8 cellular contexts compared by ENCODE assay signal in the genomic region with DNA sequence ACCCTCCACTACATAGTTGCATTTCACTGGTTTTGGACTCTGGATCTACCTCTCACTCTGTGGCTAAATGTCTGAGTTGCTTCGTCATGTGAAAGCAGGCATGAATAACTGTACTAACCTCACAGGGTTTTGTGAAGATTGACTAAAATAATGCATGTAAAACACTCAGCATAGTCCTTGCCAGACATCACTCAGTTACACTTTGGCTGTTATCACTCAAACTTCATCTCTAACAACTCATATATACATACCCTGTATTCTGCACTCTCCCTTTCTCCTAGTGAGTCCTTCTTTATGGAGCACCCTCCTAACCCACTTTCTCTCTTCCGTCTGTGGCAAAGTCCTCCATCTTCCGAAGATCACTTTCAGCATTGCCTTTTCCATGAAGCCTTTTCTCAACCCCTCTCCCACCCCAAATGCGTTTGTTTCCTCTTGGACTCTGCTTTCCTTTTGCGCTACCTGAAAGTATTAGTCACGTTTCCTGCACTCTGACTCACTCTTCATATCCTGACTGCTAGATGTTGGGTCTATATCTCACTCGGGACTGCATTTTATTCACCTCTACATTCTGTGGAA.
DNase-seq lines count a peak whose midpoint lies in the region; ATAC-seq and TF ChIP-seq lines count a peak whose summit lies in the region.

No MANE protein-coding gene starts in this region.

- no peak overlapping the region for H2AFZ ChIP-seq in osteoblast (ENCODE audit: low read length)

- H3K27me3 ChIP-seq in osteoblast (ENCODE audit: insufficient read depth, low read length): no peaks in the 10 kb centered on the region

- H3K79me2 ChIP-seq in osteoblast (ENCODE audit: insufficient read depth, low read length): peaks cover 88% of the 10 kb centered on the region

- peak; percentile 65 for ATAC-seq in HG03159 (IDR thresholded peaks at IDR 0.05; ENCODE audit: unreplicated experiment)

- H3K4me1 Mint-ChIP-seq in activated T-cell treated with anti-CD3 and anti-CD28 coated beads, Interleukin-2, amount 50 U/mL, for 24 hours (ENCODE audit: low read depth): peaks cover 43% of the 10 kb centered on the region

- peaks cover 3% of the 10 kb centered on the region for H3K9me3 Mint-ChIP-seq in activated T-cell treated with anti-CD3 and anti-CD28 coated beads, Interleukin-2, amount 50 U/mL, for 24 hours

- peaks cover 18% of the 10 kb centered on the region for H3K36me3 Mint-ChIP-seq in activated T-cell treated with anti-CD3 and anti-CD28 coated beads, Interleukin-2, amount 50 U/mL, for 24 hours (ENCODE audit: low read depth)

- peaks cover 45% of the 10 kb centered on the region for H3K4me1 ChIP-seq in osteoblast (ENCODE audit: insufficient read depth, low read length)

- no peak overlapping the region for H3K27ac Mint-ChIP-seq in activated T-cell treated with anti-CD3 and anti-CD28 coated beads, Interleukin-2, amount 50 U/mL, for 24 hours

- DNase-seq in stimulated activated CD4-positive, alpha-beta T cell treated with anti-CD3 and anti-CD28 coated beads, Interleukin-15, amount 100 ng/mL, for 24 hours: peak; percentile 44
- DNase-seq in stimulated activated CD4-positive, alpha-beta T cell treated with anti-CD3 and anti-CD28 coated beads, Interleukin-4, amount 100 ng/mL, for 1 hour: no peak
- DNase-seq in activated T-cell treated with anti-CD3 and anti-CD28 coated beads, Interleukin-2, amount 50 U/mL, for 24 hours: peak; percentile 58
- DNase-seq in osteoblast (ENCODE audit: insufficient read length, low spot score, missing footprints): no peak
- DNase-seq in SHP77 (lab: John Stamatoyannopoulos, UW): no peak
- no peak for DNase-seq in GM10248 (ENCODE audit: extremely low spot score)
- no peak for DNase-seq in NCI-H82 treated with DMSO at 0.1 percent for 48 hours (lab: John Stamatoyannopoulos, UW; ENCODE audit: unreplicated experiment)

- TF ChIP-seq CTCF in osteoblast (IDR thresholded peaks at IDR 0.05; ENCODE audit: extremely low read depth, low read depth, low read length) (no peak), GM10248 (IDR thresholded peaks at IDR 0.05; ENCODE audit: control extremely low read depth, extremely low read depth, low read depth, missing control alignments) (no peak)

- H3K27ac ChIP-seq in osteoblast (ENCODE audit: low read depth, low read length): peak overlapping the region; percentile 30

- peaks cover 4% of the 10 kb centered on the region for H4K20me1 ChIP-seq in osteoblast (ENCODE audit: insufficient read depth, low read length)

- CTCF ChIA-PET in GM10248 (lab: Yijun Ruan, JAX): interaction anchor here (1.4 to 2.3 kb wide), 3 partner anchors 11 to 13 kb away, joined by 3 to 7 read pairs (median 5); no protein-coding TSS in a partner anchor

- POLR2A ChIA-PET in GM10248 (lab: Yijun Ruan, JAX): no interaction called here

- no peak overlapping the region for H3K4me3 Mint-ChIP-seq in activated T-cell treated with anti-CD3 and anti-CD28 coated beads, Interleukin-2, amount 50 U/mL, for 24 hours

- no peaks in the 10 kb centered on the region for H3K27me3 Mint-ChIP-seq in activated T-cell treated with anti-CD3 and anti-CD28 coated beads, Interleukin-2, amount 50 U/mL, for 24 hours

- peak overlapping the region; percentile 9 for H3K4me3 ChIP-seq in osteoblast (ENCODE audit: insufficient read depth, low read length)

- H3K4me2 ChIP-seq in osteoblast (ENCODE audit: insufficient read depth, low read length): peak overlapping the region; percentile 57

- H3K9me3 ChIP-seq in osteoblast (ENCODE audit: low read depth, low read length): no peaks in the 10 kb centered on the region

- no peaks in the 10 kb centered on the region for H3K36me3 ChIP-seq in osteoblast (ENCODE audit: insufficient read depth, low read length)

Comparison
In these comparisons a context has a peak if more than half of its experiments do, and no peak if none do; other contexts are left out.
1. DNase-seq: peak in stimulated activated CD4-positive, alpha-beta T cell treated with anti-CD3 and anti-CD28 coated beads, Interleukin-15, amount 100 ng/mL, for 24 hours (single experiment) and activated T-cell treated with anti-CD3 and anti-CD28 coated beads, Interleukin-2, amount 50 U/mL, for 24 hours (single experiment); none in stimulated activated CD4-positive, alpha-beta T cell treated with anti-CD3 and anti-CD28 coated beads, Interleukin-4, amount 100 ng/mL, for 1 hour (single experiment), osteoblast (single experiment), SHP77 (0 of 2), GM10248 (single experiment) and NCI-H82 treated with DMSO at 0.1 percent for 48 hours (single experiment).